1 cellular context compared by ENCODE assay signal in the genomic region with DNA sequence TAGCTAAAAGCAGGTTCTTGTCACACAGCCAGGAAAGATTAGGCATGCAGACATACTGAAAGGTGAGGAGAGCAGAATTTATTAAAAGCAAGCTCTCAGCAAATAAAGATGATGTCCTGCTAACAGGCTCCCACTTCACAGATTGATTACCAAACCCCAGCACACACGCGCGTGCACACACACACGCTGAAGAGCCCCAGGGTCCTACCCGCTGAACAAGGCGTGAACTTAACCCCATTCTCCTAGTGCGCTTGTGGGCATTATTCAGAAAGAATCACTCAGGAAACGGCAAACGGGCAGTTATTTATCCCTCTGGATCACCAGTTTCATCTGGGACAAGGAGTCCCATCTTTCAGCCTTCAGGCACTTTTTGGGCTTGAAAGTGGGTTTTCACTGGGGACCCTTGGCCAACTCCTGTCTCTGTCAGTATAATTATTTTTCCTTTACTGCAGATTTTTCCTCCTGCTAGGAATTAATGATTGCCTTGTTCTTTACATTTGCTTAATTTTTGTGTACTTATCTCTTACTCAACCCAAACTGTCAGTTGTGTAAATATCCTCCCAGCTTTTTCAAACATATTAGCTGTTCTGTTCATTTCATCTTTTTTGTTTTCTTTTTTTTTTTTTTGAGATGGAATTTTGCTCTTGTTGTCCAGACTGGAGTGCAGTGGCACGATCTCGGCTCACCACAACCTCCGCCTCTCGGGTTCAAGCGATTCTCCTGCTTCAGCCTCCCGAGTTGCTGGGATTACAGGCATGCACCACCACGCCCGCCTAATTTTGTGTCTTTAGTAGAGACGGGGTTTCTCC.
TF ChIP-seq lines count a peak whose summit lies in the region.

No MANE protein-coding gene starts in this region.

TF ChIP-seq in HepG2, 621 proteins besides CTCF, POLR2A, EP300 and RAD21 (continued from another document and continues in another):
- TF ChIP-seq, protein P1, sequence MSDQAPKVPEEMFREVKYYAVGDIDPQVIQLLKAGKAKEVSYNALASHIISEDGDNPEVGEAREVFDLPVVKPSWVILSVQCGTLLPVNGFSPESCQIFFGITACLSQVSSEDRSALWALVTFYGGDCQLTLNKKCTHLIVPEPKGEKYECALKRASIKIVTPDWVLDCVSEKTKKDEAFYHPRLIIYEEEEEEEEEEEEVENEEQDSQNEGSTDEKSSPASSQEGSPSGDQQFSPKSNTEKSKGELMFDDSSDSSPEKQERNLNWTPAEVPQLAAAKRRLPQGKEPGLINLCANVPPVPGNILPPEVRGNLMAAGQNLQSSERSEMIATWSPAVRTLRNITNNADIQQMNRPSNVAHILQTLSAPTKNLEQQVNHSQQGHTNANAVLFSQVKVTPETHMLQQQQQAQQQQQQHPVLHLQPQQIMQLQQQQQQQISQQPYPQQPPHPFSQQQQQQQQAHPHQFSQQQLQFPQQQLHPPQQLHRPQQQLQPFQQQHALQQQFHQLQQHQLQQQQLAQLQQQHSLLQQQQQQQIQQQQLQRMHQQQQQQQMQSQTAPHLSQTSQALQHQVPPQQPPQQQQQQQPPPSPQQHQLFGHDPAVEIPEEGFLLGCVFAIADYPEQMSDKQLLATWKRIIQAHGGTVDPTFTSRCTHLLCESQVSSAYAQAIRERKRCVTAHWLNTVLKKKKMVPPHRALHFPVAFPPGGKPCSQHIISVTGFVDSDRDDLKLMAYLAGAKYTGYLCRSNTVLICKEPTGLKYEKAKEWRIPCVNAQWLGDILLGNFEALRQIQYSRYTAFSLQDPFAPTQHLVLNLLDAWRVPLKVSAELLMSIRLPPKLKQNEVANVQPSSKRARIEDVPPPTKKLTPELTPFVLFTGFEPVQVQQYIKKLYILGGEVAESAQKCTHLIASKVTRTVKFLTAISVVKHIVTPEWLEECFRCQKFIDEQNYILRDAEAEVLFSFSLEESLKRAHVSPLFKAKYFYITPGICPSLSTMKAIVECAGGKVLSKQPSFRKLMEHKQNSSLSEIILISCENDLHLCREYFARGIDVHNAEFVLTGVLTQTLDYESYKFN (CRISPR knock-in tag; conservative IDR thresholded peaks at IDR 0.05): peak; percentile 97
- TF ChIP-seq, protein P2, sequence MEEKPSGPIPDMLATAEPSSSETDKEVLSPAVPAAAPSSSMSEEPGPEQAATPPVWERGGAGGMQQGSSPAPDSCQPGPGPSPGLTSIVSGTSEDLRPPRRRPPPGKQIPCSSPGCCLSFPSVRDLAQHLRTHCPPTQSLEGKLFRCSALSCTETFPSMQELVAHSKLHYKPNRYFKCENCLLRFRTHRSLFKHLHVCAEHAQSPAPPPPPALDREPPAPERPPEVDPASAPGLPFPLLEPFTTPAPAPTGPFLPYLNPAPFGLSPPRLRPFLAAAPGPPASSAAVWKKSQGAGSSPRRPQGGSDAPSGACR (CRISPR knock-in tag; IDR thresholded peaks at IDR 0.05): no peak
- TF ChIP-seq, protein P3, sequence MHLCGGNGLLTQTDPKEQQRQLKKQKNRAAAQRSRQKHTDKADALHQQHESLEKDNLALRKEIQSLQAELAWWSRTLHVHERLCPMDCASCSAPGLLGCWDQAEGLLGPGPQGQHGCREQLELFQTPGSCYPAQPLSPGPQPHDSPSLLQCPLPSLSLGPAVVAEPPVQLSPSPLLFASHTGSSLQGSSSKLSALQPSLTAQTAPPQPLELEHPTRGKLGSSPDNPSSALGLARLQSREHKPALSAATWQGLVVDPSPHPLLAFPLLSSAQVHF (CRISPR knock-in tag; IDR thresholded peaks at IDR 0.05): no peak
- TF ChIP-seq KDM6A (CRISPR knock-in tag; IDR thresholded peaks at IDR 0.05; ENCODE audit: low read depth) (peak; percentile 72; the same call in 1 of the 2 replicates), KLF9 (CRISPR knock-in tag; IDR thresholded peaks at IDR 0.05; ENCODE audit: low read depth) (no peak), HOXD1 (CRISPR knock-in tag; IDR thresholded peaks at IDR 0.05) (no peak), PHF20 (CRISPR knock-in tag; IDR thresholded peaks at IDR 0.05) (no peak), ZNF747 (CRISPR knock-in tag; IDR thresholded peaks at IDR 0.05; ENCODE audit: borderline replicate concordance) (no peak), ZNF549 (CRISPR knock-in tag; IDR thresholded peaks at IDR 0.05) (no peak), SMC3 (IDR thresholded peaks at IDR 0.05; ENCODE audit: low read length) (peak; percentile 24; the same call in 1 of the 2 replicates), ZNF678 (CRISPR knock-in tag; IDR thresholded peaks at IDR 0.05) (0 out of 2 replicates have a peak, but pooled peaks have one; percentile 41), HNRNPH1 (optimal IDR thresholded peaks at IDR 0.05; ENCODE audit: low read depth, low read length) (no peak), SOX5 (CRISPR knock-in tag; IDR thresholded peaks at IDR 0.05; ENCODE audit: borderline replicate concordance) (peak; percentile 87), SUZ12 (IDR thresholded peaks at IDR 0.05; ENCODE audit: low read depth, low read length) (no peak), CBX5 (CRISPR knock-in tag; IDR thresholded peaks at IDR 0.05; ENCODE audit: borderline replicate concordance) (peak; percentile 65; the same call in 1 of the 2 replicates), NFATC3 (CRISPR knock-in tag; IDR thresholded peaks at IDR 0.05) (no peak), PITX1 (CRISPR knock-in tag; IDR thresholded peaks at IDR 0.05) (peak; percentile 62; the same call in 1 of the 2 replicates), ZNF619 (CRISPR knock-in tag; IDR thresholded peaks at IDR 0.05) (no peak), ZNF205 (CRISPR knock-in tag; IDR thresholded peaks at IDR 0.05) (no peak), ZNF17 (CRISPR knock-in tag; IDR thresholded peaks at IDR 0.05) (no peak), ARNT2 (CRISPR knock-in tag; IDR thresholded peaks at IDR 0.05; ENCODE audit: low read depth) (no peak), ZNF224 (CRISPR knock-in tag; IDR thresholded peaks at IDR 0.05) (0 out of 2 replicates have a peak, but pooled peaks have one; percentile 60), TARDBP (CRISPR knock-in tag; IDR thresholded peaks at IDR 0.05) (peak; percentile 81; the same call in 1 of the 2 replicates), RARA (CRISPR knock-in tag; IDR thresholded peaks at IDR 0.05) (peak; percentile 72), SAFB2 (CRISPR knock-in tag; IDR thresholded peaks at IDR 0.05; ENCODE audit: borderline replicate concordance, low read depth) (no peak; the same call in 1 of the 2 replicates), RXRA (CRISPR knock-in tag; IDR thresholded peaks at IDR 0.05) (no peak), ZNF891 (CRISPR knock-in tag; IDR thresholded peaks at IDR 0.05) (no peak), ZMAT3 (CRISPR knock-in tag; conservative IDR thresholded peaks at IDR 0.05) (no peak; the same call in 1 of the 2 replicates), MTF2 (CRISPR knock-in tag; IDR thresholded peaks at IDR 0.05; ENCODE audit: borderline replicate concordance) (no peak), AHR (CRISPR knock-in tag; IDR thresholded peaks at IDR 0.05) (no peak), ZNF670 (CRISPR knock-in tag; IDR thresholded peaks at IDR 0.05; ENCODE audit: borderline replicate concordance) (0 out of 2 replicates have a peak, but pooled peaks have one; percentile 35), GABPA (IDR thresholded peaks at IDR 0.05; ENCODE audit: low read depth, low read length) (no peak), GABPA (CRISPR knock-in tag; IDR thresholded peaks at IDR 0.05; ENCODE audit: low read depth) (no peak; the same call in 1 of the 2 replicates)
- TF ChIP-seq, protein P4, sequence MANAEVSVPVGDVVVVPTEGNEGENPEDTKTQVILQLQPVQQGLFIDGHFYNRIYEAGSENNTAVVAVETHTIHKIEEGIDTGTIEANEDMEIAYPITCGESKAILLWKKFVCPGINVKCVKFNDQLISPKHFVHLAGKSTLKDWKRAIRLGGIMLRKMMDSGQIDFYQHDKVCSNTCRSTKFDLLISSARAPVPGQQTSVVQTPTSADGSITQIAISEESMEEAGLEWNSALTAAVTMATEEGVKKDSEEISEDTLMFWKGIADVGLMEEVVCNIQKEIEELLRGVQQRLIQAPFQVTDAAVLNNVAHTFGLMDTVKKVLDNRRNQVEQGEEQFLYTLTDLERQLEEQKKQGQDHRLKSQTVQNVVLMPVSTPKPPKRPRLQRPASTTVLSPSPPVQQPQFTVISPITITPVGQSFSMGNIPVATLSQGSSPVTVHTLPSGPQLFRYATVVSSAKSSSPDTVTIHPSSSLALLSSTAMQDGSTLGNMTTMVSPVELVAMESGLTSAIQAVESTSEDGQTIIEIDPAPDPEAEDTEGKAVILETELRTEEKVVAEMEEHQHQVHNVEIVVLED (CRISPR knock-in tag; IDR thresholded peaks at IDR 0.05; ENCODE audit: borderline replicate concordance): no peak
- TF ChIP-seq, protein P5, sequence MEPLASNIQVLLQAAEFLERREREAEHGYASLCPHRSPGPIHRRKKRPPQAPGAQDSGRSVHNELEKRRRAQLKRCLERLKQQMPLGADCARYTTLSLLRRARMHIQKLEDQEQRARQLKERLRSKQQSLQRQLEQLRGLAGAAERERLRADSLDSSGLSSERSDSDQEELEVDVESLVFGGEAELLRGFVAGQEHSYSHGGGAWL (CRISPR knock-in tag; IDR thresholded peaks at IDR 0.05): no peak
- TF ChIP-seq, protein P6, sequence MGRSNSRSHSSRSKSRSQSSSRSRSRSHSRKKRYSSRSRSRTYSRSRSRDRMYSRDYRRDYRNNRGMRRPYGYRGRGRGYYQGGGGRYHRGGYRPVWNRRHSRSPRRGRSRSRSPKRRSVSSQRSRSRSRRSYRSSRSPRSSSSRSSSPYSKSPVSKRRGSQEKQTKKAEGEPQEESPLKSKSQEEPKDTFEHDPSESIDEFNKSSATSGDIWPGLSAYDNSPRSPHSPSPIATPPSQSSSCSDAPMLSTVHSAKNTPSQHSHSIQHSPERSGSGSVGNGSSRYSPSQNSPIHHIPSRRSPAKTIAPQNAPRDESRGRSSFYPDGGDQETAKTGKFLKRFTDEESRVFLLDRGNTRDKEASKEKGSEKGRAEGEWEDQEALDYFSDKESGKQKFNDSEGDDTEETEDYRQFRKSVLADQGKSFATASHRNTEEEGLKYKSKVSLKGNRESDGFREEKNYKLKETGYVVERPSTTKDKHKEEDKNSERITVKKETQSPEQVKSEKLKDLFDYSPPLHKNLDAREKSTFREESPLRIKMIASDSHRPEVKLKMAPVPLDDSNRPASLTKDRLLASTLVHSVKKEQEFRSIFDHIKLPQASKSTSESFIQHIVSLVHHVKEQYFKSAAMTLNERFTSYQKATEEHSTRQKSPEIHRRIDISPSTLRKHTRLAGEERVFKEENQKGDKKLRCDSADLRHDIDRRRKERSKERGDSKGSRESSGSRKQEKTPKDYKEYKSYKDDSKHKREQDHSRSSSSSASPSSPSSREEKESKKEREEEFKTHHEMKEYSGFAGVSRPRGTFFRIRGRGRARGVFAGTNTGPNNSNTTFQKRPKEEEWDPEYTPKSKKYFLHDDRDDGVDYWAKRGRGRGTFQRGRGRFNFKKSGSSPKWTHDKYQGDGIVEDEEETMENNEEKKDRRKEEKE (IDR thresholded peaks at IDR 0.05): no peak
- TF ChIP-seq, protein P7, sequence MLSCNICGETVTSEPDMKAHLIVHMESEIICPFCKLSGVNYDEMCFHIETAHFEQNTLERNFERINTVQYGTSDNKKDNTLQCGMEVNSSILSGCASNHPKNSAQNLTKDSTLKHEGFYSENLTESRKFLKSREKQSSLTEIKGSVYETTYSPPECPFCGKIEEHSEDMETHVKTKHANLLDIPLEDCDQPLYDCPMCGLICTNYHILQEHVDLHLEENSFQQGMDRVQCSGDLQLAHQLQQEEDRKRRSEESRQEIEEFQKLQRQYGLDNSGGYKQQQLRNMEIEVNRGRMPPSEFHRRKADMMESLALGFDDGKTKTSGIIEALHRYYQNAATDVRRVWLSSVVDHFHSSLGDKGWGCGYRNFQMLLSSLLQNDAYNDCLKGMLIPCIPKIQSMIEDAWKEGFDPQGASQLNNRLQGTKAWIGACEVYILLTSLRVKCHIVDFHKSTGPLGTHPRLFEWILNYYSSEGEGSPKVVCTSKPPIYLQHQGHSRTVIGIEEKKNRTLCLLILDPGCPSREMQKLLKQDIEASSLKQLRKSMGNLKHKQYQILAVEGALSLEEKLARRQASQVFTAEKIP (CRISPR knock-in tag; IDR thresholded peaks at IDR 0.05; ENCODE audit: borderline replicate concordance): no peak
- TF ChIP-seq, protein P8, sequence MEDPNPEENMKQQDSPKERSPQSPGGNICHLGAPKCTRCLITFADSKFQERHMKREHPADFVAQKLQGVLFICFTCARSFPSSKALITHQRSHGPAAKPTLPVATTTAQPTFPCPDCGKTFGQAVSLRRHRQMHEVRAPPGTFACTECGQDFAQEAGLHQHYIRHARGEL (CRISPR knock-in tag; IDR thresholded peaks at IDR 0.05): no peak
- TF ChIP-seq, protein P9, sequence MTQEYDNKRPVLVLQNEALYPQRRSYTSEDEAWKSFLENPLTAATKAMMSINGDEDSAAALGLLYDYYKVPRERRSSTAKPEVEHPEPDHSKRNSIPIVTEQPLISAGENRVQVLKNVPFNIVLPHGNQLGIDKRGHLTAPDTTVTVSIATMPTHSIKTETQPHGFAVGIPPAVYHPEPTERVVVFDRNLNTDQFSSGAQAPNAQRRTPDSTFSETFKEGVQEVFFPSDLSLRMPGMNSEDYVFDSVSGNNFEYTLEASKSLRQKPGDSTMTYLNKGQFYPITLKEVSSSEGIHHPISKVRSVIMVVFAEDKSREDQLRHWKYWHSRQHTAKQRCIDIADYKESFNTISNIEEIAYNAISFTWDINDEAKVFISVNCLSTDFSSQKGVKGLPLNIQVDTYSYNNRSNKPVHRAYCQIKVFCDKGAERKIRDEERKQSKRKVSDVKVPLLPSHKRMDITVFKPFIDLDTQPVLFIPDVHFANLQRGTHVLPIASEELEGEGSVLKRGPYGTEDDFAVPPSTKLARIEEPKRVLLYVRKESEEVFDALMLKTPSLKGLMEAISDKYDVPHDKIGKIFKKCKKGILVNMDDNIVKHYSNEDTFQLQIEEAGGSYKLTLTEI (CRISPR knock-in tag; conservative IDR thresholded peaks at IDR 0.05): no peak
